In the genomic region with DNA sequence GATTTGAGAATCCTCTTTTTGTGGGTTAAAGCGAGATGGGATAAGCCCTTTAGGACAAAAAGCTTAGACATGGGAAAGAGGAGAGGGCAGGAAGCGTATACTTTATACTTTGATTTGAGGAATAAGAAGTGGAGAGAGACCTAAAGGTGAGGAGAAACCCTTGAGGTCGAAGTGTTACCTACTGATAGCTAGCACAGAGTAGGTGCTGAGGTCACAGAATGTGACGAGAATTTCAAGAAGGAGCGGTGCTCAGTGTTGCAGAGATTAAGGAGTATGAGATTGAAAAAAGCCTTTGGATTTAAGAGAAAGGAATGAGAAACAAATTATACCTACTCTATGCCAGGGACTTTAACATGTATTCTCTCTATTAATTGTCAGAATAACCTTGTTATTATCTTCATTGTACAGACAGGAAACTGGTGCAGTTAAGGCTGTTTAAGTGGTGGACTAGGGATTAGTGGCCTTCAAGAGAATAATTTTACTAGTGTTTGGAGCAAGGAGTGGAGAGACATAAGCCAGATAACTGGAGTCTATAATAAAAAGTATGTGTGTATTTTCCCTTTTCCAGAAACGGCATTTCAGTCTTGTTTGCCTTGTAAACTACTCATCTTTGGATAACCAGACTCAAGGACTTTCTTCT, we compare ENCODE assay signal across 18 cellular contexts. TPM values are rescaled to one million over a fixed set of nuclear protein-coding genes. Genes with fewer than 3 reads are reported as not detected.
A peak's percentile ranks its signal among the peaks of the same experiment; 100 is the strongest.
DNase-seq lines count a peak whose midpoint lies in the region; ATAC-seq and TF ChIP-seq lines count a peak whose summit lies in the region.
"Had no signal": no experiment of that assay in that cellular context is flagged by ENCODE, and none has a peak within 500 bp of the region (broad histone marks: within the 10 kb centered on the region; RNA-seq: fewer than 3 reads in every experiment).

No MANE protein-coding gene starts in this region.

- peaks cover 81% of the 10 kb centered on the region for H3K4me1 Mint-ChIP-seq in activated T-cell treated with anti-CD3 and anti-CD28 coated beads, Interleukin-2, amount 50 U/mL, for 4 hours (ENCODE audit: low read depth)
- peaks cover 60% of the 10 kb centered on the region for H3K4me1 Mint-ChIP-seq in T-helper 17 cell

- no peak overlapping the region for H3K4me3 ChIP-seq in gastroesophageal sphincter
- H3K4me3 ChIP-seq in skeletal muscle satellite cell (ENCODE audit: low read length): no peak overlapping the region
- H3K4me3 ChIP-seq in PC-3 (ENCODE audit: low read length): no peak overlapping the region
- H3K4me3 ChIP-seq: breast epithelium had no signal

- H3K36me3 Mint-ChIP-seq in activated T-cell treated with anti-CD3 and anti-CD28 coated beads, Interleukin-2, amount 50 U/mL, for 4 hours (ENCODE audit: insufficient read depth): peaks cover 17% of the 10 kb centered on the region
- H3K36me3 Mint-ChIP-seq in T-helper 17 cell (ENCODE audit: low read depth): peaks cover 8% of the 10 kb centered on the region

- H3K4me2 ChIP-seq in skeletal muscle satellite cell (ENCODE audit: low read length) (peak overlapping the region; percentile 53), PC-3 (ENCODE audit: low read length) (no peak overlapping the region)

- H4K20me1 ChIP-seq in PC-3 (ENCODE audit: low read length): peaks cover 42% of the 10 kb centered on the region

- no peaks in the 10 kb centered on the region for H3K9me3 ChIP-seq in T-helper 17 cell (ENCODE audit: control insufficient read depth, low read length, poor library complexity, severe bottlenecking)
- no peaks in the 10 kb centered on the region for H3K9me3 ChIP-seq in gastroesophageal sphincter
- H3K9me3 ChIP-seq in skeletal muscle satellite cell (replicated peaks; ENCODE audit: low read length): no peaks in the 10 kb centered on the region
- H3K9me3 ChIP-seq in PC-3 (ENCODE audit: low read length): no peaks in the 10 kb centered on the region
- H3K9me3 ChIP-seq: breast epithelium had no signal

- no peak for DNase-seq in activated T-cell treated with anti-CD3 and anti-CD28 coated beads, Interleukin-2, amount 50 U/mL, for 4 hours
- no peak for DNase-seq in activated T-cell treated with anti-CD3 and anti-CD28 coated beads for 4 hours
- DNase-seq in T-helper 17 cell: no peak
- no peak for DNase-seq in KBM-7
- DNase-seq in PC-3: no peak
- DNase-seq in NCI-H1417 treated with DMSO at 0.1 percent for 48 hours (lab: John Stamatoyannopoulos, UW): no peak
- DNase-seq: activated CD4-positive, alpha-beta T cell treated with anti-CD3 and anti-CD28 coated beads for 4 hours; effector CD8-positive, alpha-beta T cell; foreskin melanocyte; NCI-H2081; NCI-H526 treated with DMSO at 0.1 percent for 48 hours; retina; stimulated activated naive B cell treated with anti-CD40 and anti-IgM and Interleukin-4, amounts not matched to agents 10 μg/mL and 1 μg/mL and 100 μg/mL, for 72 hours had no signal

- H3K4me1 ChIP-seq in gastroesophageal sphincter: peaks cover 19 to 95% (median 23%) of the 10 kb centered on the region in 3 donors
- H3K4me1 ChIP-seq in skeletal muscle satellite cell (ENCODE audit: control insufficient read depth, insufficient read depth, low read length): peaks cover 21% of the 10 kb centered on the region
- H3K4me1 ChIP-seq in PC-3 (ENCODE audit: insufficient read depth, low read length): no peaks in the 10 kb centered on the region
- H3K4me1 ChIP-seq: breast epithelium had no signal

- H3K27me3 ChIP-seq in gastroesophageal sphincter (no peaks in the 10 kb centered on the region), skeletal muscle satellite cell (ENCODE audit: control insufficient read depth, insufficient read depth, low read length) (no peaks in the 10 kb centered on the region), PC-3 (ENCODE audit: low read length) (no peaks in the 10 kb centered on the region)
- H3K27me3 ChIP-seq: breast epithelium had no signal

- no peak overlapping the region for H3K9ac ChIP-seq in skeletal muscle satellite cell (ENCODE audit: low read depth, low read length)
- no peak overlapping the region for H3K9ac ChIP-seq in PC-3 (ENCODE audit: low read length)

- POLR2A ChIA-PET in PC-3 (lab: Charles Lee; ENCODE audit: unreplicated experiment): no interaction called here

- no peak for TF ChIP-seq POLR2A in gastroesophageal sphincter (IDR thresholded peaks at IDR 0.05)

- H3K27ac ChIP-seq in gastroesophageal sphincter: peak overlapping the region in 3 of 4 donors; percentile 9 to 50 (median 36)
- H3K27ac ChIP-seq in PC-3 (ENCODE audit: low read length): no peak overlapping the region
- H3K27ac ChIP-seq: HL-60 had no signal

- BruUV-seq in PC-3 (replicated peaks; lab: Mats Ljungman, UMichigan): no TSS peak

- TF ChIP-seq EP300 in gastroesophageal sphincter (IDR thresholded peaks at IDR 0.05): no peak

- no peaks in the 10 kb centered on the region for H3K27me3 Mint-ChIP-seq in activated T-cell treated with anti-CD3 and anti-CD28 coated beads, Interleukin-2, amount 50 U/mL, for 4 hours (ENCODE audit: low read depth)
- H3K27me3 Mint-ChIP-seq in T-helper 17 cell: no peaks in the 10 kb centered on the region
- H3K27me3 Mint-ChIP-seq: stimulated activated naive B cell treated with anti-CD40 and anti-IgM and Interleukin-4, amounts not matched to agents 10 μg/mL and 1 μg/mL and 100 μg/mL, for 72 hours had no signal

- 74 to 80% methylated on average over 3 to 6 of the region's 6 CpGs for WGBS in gastroesophageal sphincter (ENCODE audit: low coverage in 1 of 2), 2 donors

- no peak for ATAC-seq in activated T-cell treated with anti-CD3 and anti-CD28 coated beads, Interleukin-2, amount 50 U/mL, for 4 hours
- ATAC-seq in T-helper 17 cell (peak; percentile 25), gastroesophageal sphincter (no peak), PC-3 (no peak)
- ATAC-seq: Panc1; stimulated activated naive B cell treated with anti-CD40 and anti-IgM and Interleukin-4, amounts not matched to agents 10 μg/mL and 1 μg/mL and 100 μg/mL, for 72 hours had no signal

- in situ Hi-C loops in KBM-7 (cut with MboI; ENCODE audit: low pct_unique_long_range_greater_than_20kb, low sequenced_read_pairs): no loop called here

- no peaks in the 10 kb centered on the region for H3F3A ChIP-seq in PC-3 (ENCODE audit: low read length, unreplicated experiment)

- peak overlapping the region; percentile 1 for H3K4me3 Mint-ChIP-seq in activated T-cell treated with anti-CD3 and anti-CD28 coated beads, Interleukin-2, amount 50 U/mL, for 4 hours
- peak overlapping the region; percentile 47 for H3K4me3 Mint-ChIP-seq in T-helper 17 cell

- no peaks in the 10 kb centered on the region for H3K9me2 ChIP-seq in PC-3 (replicated peaks; ENCODE audit: low read length)

- H3K79me2 ChIP-seq in PC-3 (ENCODE audit: low read length): peaks cover 100% of the 10 kb centered on the region

- CTCF ChIA-PET in PC-3 (lab: Charles Lee): no interaction called here

- intact Hi-C loops in PC-3 (cut with micrococcal nuclease): no loop called here

- TF ChIP-seq CTCF in gastroesophageal sphincter (IDR thresholded peaks at IDR 0.05) (no peak), PC-3 (conservative IDR thresholded peaks at IDR 0.05; ENCODE audit: low read depth, low read length) (no peak)

- peak overlapping the region; percentile 62 for H3K27ac Mint-ChIP-seq in T-helper 17 cell

- no peaks in the 10 kb centered on the region for H3K36me3 ChIP-seq in gastroesophageal sphincter
- H3K36me3 ChIP-seq in skeletal muscle satellite cell (ENCODE audit: insufficient read depth, low read length): peaks cover 3% of the 10 kb centered on the region
- peaks cover 4% of the 10 kb centered on the region; the same call in 1 of the 2 replicates for H3K36me3 ChIP-seq in PC-3 (ENCODE audit: low read depth, low read length)
- H3K36me3 ChIP-seq: breast epithelium had no signal

- H2AFZ ChIP-seq in PC-3 (ENCODE audit: low read length): no peak overlapping the region

- H3K9me3 Mint-ChIP-seq in activated T-cell treated with anti-CD3 and anti-CD28 coated beads, Interleukin-2, amount 50 U/mL, for 4 hours: no peaks in the 10 kb centered on the region
- H3K9me3 Mint-ChIP-seq: stimulated activated naive B cell treated with anti-CD40 and anti-IgM and Interleukin-4, amounts not matched to agents 10 μg/mL and 1 μg/mL and 100 μg/mL, for 72 hours had no signal

RNA-seq across cellular contexts. Expression of gene CAPZA2, which starts 8.8 kb away (rescaled TPM):
- total RNA-seq in activated T-cell treated with anti-CD3 and anti-CD28 coated beads, Interleukin-2, amount 50 U/mL, for 4 hours: 100 to 1,000 TPM; 172 to 178 (median 175) TPM
- total RNA-seq in T-helper 17 cell (100 to 1,000 TPM in 1 of 2 donors, 10 to 100 TPM in 1; 81.0 to 135 TPM), gastroesophageal sphincter (100 to 1,000 TPM; 171 to 275 (median 201) TPM), PC-3 (2014; rRNA removed) (27.7 and 57.7 TPM in 2 replicates)
- total RNA-seq in skeletal muscle satellite cell (2012; rRNA removed): 112 and 145 TPM in 2 replicates
